8 cellular contexts compared by ENCODE assay signal in genomic region chr2:111120253-111121027, GRCh38. TPM values are rescaled to one million over a fixed set of nuclear protein-coding genes. Genes with fewer than 3 reads are reported as not detected.
DNase-seq lines count a peak whose midpoint lies in the region; ATAC-seq, FAIRE-seq and TF ChIP-seq lines count a peak whose summit lies in the region.

BCL2L11 (plus strand) TSS chr2:111120914; CDS start chr2:111123746, 2,832 bp downstream.

- POLR2A ChIA-PET in activated B cell treated with CpG ODN at 0.5 μM for 24 hours (lab: Charles Lee), result interaction anchor here (0.5 to 3.6 kb wide), 37 partner anchors 11 to 583 kb away, joined by 3 to 136 read pairs (median 4); no protein-coding TSS in a partner anchor

- peaks cover 23% of the 10 kb centered on the region for H3K4me1 ChIP-seq in keratinocyte (ENCODE audit: control insufficient read depth, extremely low read depth, insufficient read depth, low read length)

- no peaks in the 10 kb centered on the region for H4K20me1 ChIP-seq in keratinocyte (ENCODE audit: control insufficient read depth, extremely low read depth, insufficient read depth, low read length)

- no peak for FAIRE-seq in keratinocyte (lab: Jason Lieb, UNC)

- peak within 1 kb of the TSS; percentile 90 for H2AFZ ChIP-seq in keratinocyte (ENCODE audit: control insufficient read depth, low read length)

- H3K36me3 ChIP-seq in keratinocyte (ENCODE audit: control insufficient read depth in 2 of 2, extremely low read depth in 1 of 2, insufficient read depth in 2 of 2, low read length in 2 of 2), result no peaks in the 10 kb centered on the region

- no peaks in the 10 kb centered on the region for H3K9me3 Mint-ChIP-seq in activated B cell treated with CpG ODN at 0.5 μM for 24 hours

- peak within 1 kb of the TSS; percentile 89 for H3K9ac ChIP-seq in keratinocyte (ENCODE audit: control insufficient read depth, extremely low read depth, insufficient read depth, low read length)

- H3K4me1 Mint-ChIP-seq in activated B cell treated with CpG ODN at 0.5 μM for 24 hours, result peaks cover 50% of the 10 kb centered on the region

- peak within 1 kb of the TSS; percentile 92 for H3K4me2 ChIP-seq in keratinocyte (ENCODE audit: control insufficient read depth, extremely low read depth, insufficient read depth, low read depth, low read length)

- peaks cover 13% of the 10 kb centered on the region for H3K79me2 ChIP-seq in keratinocyte (ENCODE audit: control insufficient read depth, insufficient read depth, low read length)

- TF ChIP-seq CTCF in AG09319 (IDR thresholded peaks at IDR 0.05; ENCODE audit: low read depth, low read length), result no peak
- no peak for TF ChIP-seq CTCF in activated B cell treated with CpG ODN at 0.5 μM for 24 hours (IDR thresholded peaks at IDR 0.05)
- peak in 2 of 3 experiments; percentile 1 to 18 for TF ChIP-seq CTCF in keratinocyte (optimal IDR thresholded peaks at IDR 0.05 in 1 of 3, IDR thresholded peaks at IDR 0.05 in 1 of 3, conservative IDR thresholded peaks at IDR 0.05 in 1 of 3; ENCODE audit: extremely low read depth in 1 of 3, insufficient read depth in 2 of 3, low read length in 3 of 3)

- H3K27me3 ChIP-seq in keratinocyte (ENCODE audit: control insufficient read depth, extremely low read depth, insufficient read depth, low read length), result no peaks in the 10 kb centered on the region

- dilution Hi-C loops in keratinocyte (cut with MboI; ENCODE audit: extremely low pct_ligation_motif_present, low sequenced_read_pairs), result no loop called here

- H3K27me3 Mint-ChIP-seq in activated B cell treated with CpG ODN at 0.5 μM for 24 hours, result peaks cover 5% of the 10 kb centered on the region

- H3K27ac Mint-ChIP-seq in activated B cell treated with CpG ODN at 0.5 μM for 24 hours, result peak within 1 kb of the TSS; percentile 89

- H3K27ac ChIP-seq in caudate nucleus (ENCODE audit: low read depth, low read length) (no peak within 1 kb of the TSS), keratinocyte (ENCODE audit: control insufficient read depth, insufficient read depth, low read length) (peak within 1 kb of the TSS; percentile 85)

- intact Hi-C loops in activated B cell treated with CpG ODN at 0.5 μM for 24 hours (cut with micrococcal nuclease), result loop anchor here (1.0 to 5.0 kb wide), 8 partner anchors 20 to 934 kb away; partner anchors contain the start of genes ANAPC1, BUB1 and TMEM87B

- ATAC-seq in GM19023 (IDR thresholded peaks at IDR 0.05; ENCODE audit: unreplicated experiment) (peak; percentile 54), HG03196 (IDR thresholded peaks at IDR 0.05; ENCODE audit: unreplicated experiment) (peak; percentile 58), activated B cell treated with CpG ODN at 0.5 μM for 24 hours (ENCODE audit: low read depth) (peak; percentile 74)

- H3K9me3 ChIP-seq in keratinocyte (ENCODE audit: control insufficient read depth, low read depth, low read length), result no peaks in the 10 kb centered on the region

- DNase-seq in AG09319 (ENCODE audit: extremely low read depth, low read depth) (peak; percentile 65), NCI-H226 (peak; percentile 82), activated B cell treated with CpG ODN at 0.5 μM for 24 hours (peak; percentile 98), caudate nucleus (lab: John Stamatoyannopoulos, UW) (peak in 58 of 61 donors; percentile 23 to 84 (median 62)), keratinocyte (ENCODE audit: low read depth, low spot score) (peak; percentile 44)
- peak; percentile 84 to 91 for DNase-seq in stimulated activated CD4-positive, alpha-beta T cell treated with anti-CD3 and anti-CD28 coated beads, Interleukin-15, amount 100 ng/mL, for 1 hour (ENCODE audit: low read depth in 1 of 2, low spot score in 1 of 2)

- CTCF ChIA-PET in activated B cell treated with CpG ODN at 0.5 μM for 24 hours (lab: Charles Lee), result interaction anchor here (0.7 to 2.1 kb wide), 6 partner anchors 10 to 581 kb away, joined by 3 to 10 read pairs (median 4); no protein-coding TSS in a partner anchor

- peak within 1 kb of the TSS; percentile 97 for H3K4me3 Mint-ChIP-seq in activated B cell treated with CpG ODN at 0.5 μM for 24 hours

- peaks cover 40% of the 10 kb centered on the region for H3K36me3 Mint-ChIP-seq in activated B cell treated with CpG ODN at 0.5 μM for 24 hours (ENCODE audit: low read depth)

- H3K4me3 ChIP-seq in keratinocyte (ENCODE audit: control insufficient read depth in 2 of 3, extremely low read depth in 1 of 3, insufficient read depth in 2 of 3, low read depth in 1 of 3, low read length in 3 of 3), result peak within 1 kb of the TSS; percentile 62 to 91 (median 83)

- no peaks in the 10 kb centered on the region for H3K9me1 ChIP-seq in keratinocyte (ENCODE audit: control insufficient read depth, extremely low read depth, insufficient read depth, low read length)

RNA-seq across cellular contexts. Expression of gene BCL2L11, which starts in this region (rescaled TPM):
- 205 and 221 TPM in 2 replicates for total RNA-seq in activated B cell treated with CpG ODN at 0.5 μM for 24 hours
- 1.4 to 1.9 TPM (median 1.6 TPM) in 3 replicates for polyA plus RNA-seq in keratinocyte
- 3.5 TPM for polyA plus RNA-seq in keratinocyte (2011; ENCODE audit: low read depth)
- 0.70 and 1.5 TPM in 2 replicates for polyA plus RNA-seq in keratinocyte (2011; cell fraction: cytosol; rRNA removed)
- polyA plus RNA-seq in keratinocyte (2011; cell fraction: nucleus; rRNA removed), result 2.6 and 2.7 TPM in 2 replicates
- polyA plus RNA-seq in keratinocyte (2012; ENCODE audit: low replicate concordance), result 1.7 and 3.7 TPM in 2 replicates
- 0.99 to 2.7 TPM (median 1.8 TPM) in 3 replicates for polyA minus RNA-seq in keratinocyte
- polyA minus RNA-seq in keratinocyte (2011; cell fraction: cytosol; rRNA and poly(A)+ RNA removed), result 0.38 TPM
- polyA minus RNA-seq in keratinocyte (2011; cell fraction: nucleus; rRNA and poly(A)+ RNA removed), result 1.9 and 2.1 TPM in 2 replicates

Comparison
In these comparisons a context has a peak if more than half of its experiments do, and no peak if none do; other contexts are left out.
1. DNase-seq: peak in every context shown above with its lines; median percentile 98 in activated B cell treated with CpG ODN at 0.5 μM for 24 hours; 88 in stimulated activated CD4-positive, alpha-beta T cell treated with anti-CD3 and anti-CD28 coated beads, Interleukin-15, amount 100 ng/mL, for 1 hour; 82 in NCI-H226; 65 in AG09319; 62 in caudate nucleus; 44 in keratinocyte.
2. CTCF ChIP-seq: peak in keratinocyte (2 of 3); none in AG09319 (single experiment) and activated B cell treated with CpG ODN at 0.5 μM for 24 hours (single experiment).
3. Peak in every context shown above with its lines, with median percentiles within 50 percentile points of each other: ATAC-seq.